In the genomic region with DNA sequence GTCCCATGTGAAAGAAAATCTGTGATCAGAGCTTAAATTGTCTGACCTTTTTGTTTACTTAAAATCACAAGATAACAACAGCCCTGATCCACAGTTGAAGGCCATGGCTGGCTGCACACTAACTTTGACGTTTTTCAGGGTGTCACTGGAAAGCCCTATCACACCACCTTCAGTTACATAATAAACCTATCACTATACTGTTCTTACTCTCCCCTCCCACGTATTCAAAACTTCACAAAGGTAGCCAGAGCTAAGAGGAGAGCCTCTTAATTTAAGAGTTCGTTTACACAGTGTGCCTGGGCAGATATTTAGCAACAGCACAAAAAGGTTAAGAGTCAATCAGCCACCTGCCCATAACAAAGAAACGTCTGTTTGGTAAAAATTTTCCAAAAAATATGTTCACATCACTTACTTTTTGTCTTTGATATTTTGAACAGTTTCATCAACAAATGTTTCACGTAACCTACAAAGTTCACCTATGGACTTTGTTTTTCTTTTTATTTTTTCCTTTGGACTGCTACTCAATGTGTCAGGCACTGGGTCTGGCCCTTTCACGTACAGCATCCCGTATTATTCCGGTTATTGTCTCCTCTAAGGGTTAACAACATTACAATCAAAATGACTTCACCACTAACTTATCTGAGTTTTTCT, we compare ENCODE assay signal across 1 cellular context.
TF ChIP-seq lines count a peak whose summit lies in the region.

No MANE protein-coding gene starts in this region.

TF ChIP-seq in SK-N-SH treated with all-trans-retinoic acid at 6 μM for 48 hours, 23 proteins besides CTCF, POLR2A, EP300 and RAD21 (continued from another document):
- TF ChIP-seq POU6F1 (CRISPR knock-in tag; IDR thresholded peaks at IDR 0.05; ENCODE audit: borderline replicate concordance, low read depth) (no peak), CSRNP3 (CRISPR knock-in tag; IDR thresholded peaks at IDR 0.05) (no peak), ESRRG (CRISPR knock-in tag; IDR thresholded peaks at IDR 0.05) (no peak), GLIS3 (CRISPR knock-in tag; IDR thresholded peaks at IDR 0.05) (no peak), TCF4 (CRISPR knock-in tag; IDR thresholded peaks at IDR 0.05; ENCODE audit: borderline replicate concordance) (no peak), ZFP3 (CRISPR knock-in tag; IDR thresholded peaks at IDR 0.05) (no peak), ZNF565 (CRISPR knock-in tag; conservative IDR thresholded peaks at IDR 0.05; ENCODE audit: low read depth) (no peak), ZNF70 (CRISPR knock-in tag; IDR thresholded peaks at IDR 0.05) (no peak), RARB (CRISPR knock-in tag; IDR thresholded peaks at IDR 0.05) (no peak)
- TF ChIP-seq, protein P1, sequence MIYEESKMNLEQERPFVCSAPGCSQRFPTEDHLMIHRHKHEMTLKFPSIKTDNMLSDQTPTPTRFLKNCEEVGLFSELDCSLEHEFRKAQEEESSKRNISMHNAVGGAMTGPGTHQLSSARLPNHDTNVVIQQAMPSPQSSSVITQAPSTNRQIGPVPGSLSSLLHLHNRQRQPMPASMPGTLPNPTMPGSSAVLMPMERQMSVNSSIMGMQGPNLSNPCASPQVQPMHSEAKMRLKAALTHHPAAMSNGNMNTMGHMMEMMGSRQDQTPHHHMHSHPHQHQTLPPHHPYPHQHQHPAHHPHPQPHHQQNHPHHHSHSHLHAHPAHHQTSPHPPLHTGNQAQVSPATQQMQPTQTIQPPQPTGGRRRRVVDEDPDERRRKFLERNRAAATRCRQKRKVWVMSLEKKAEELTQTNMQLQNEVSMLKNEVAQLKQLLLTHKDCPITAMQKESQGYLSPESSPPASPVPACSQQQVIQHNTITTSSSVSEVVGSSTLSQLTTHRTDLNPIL (CRISPR knock-in tag; IDR thresholded peaks at IDR 0.05; ENCODE audit: low read depth) = no peak
